Comparison of ENCODE assay signal across 10 cellular contexts in genomic region chr3:42376397-42376798, GRCh38. TPM values are rescaled to one million over a fixed set of nuclear protein-coding genes. Genes with fewer than 3 reads are reported as not detected.
DNase-seq lines count a peak whose midpoint lies in the region; ATAC-seq and TF ChIP-seq lines count a peak whose summit lies in the region.
"Had no signal": no experiment of that assay in that cellular context is flagged by ENCODE, and none has a peak within 500 bp of the region (broad histone marks: within the 10 kb centered on the region; RNA-seq: fewer than 3 reads in every experiment).

No MANE protein-coding gene starts in this region.

- ATAC-seq in left cardiac atrium: peak in 1 of 2 donors; percentile 78
- peak; percentile 98 for ATAC-seq in stimulated activated naive CD8-positive, alpha-beta T cell treated with anti-CD3 and anti-CD28 coated beads, Interleukin-15, amount 100 ng/mL, for 72 hours
- ATAC-seq in natural killer cell: no peak
- ATAC-seq in GM21786 (IDR thresholded peaks at IDR 0.05; ENCODE audit: unreplicated experiment): no peak
- ATAC-seq: naive thymus-derived CD4-positive, alpha-beta T cell had no signal

- H3K9me3 Mint-ChIP-seq in stimulated activated naive CD8-positive, alpha-beta T cell treated with anti-CD3 and anti-CD28 coated beads, Interleukin-15, amount 100 ng/mL, for 72 hours: no peaks in the 10 kb centered on the region
- H3K9me3 Mint-ChIP-seq in natural killer cell: no peaks in the 10 kb centered on the region
- H3K9me3 Mint-ChIP-seq: CD4-positive, alpha-beta T cell had no signal

- TF ChIP-seq CTCF in natural killer cell (IDR thresholded peaks at IDR 0.05): no peak

- no peak overlapping the region for H3K4me3 Mint-ChIP-seq in stimulated activated naive CD8-positive, alpha-beta T cell treated with anti-CD3 and anti-CD28 coated beads, Interleukin-15, amount 100 ng/mL, for 72 hours
- no peak overlapping the region for H3K4me3 Mint-ChIP-seq in natural killer cell
- H3K4me3 Mint-ChIP-seq: CD4-positive, alpha-beta T cell; naive thymus-derived CD4-positive, alpha-beta T cell had no signal

- intact Hi-C loops in left cardiac atrium (cut with DNase I): no loop called here
- intact Hi-C loops in natural killer cell (cut with micrococcal nuclease): no loop called here

- H3K27me3 Mint-ChIP-seq in stimulated activated naive CD8-positive, alpha-beta T cell treated with anti-CD3 and anti-CD28 coated beads, Interleukin-15, amount 100 ng/mL, for 72 hours: peaks cover 11% of the 10 kb centered on the region
- peaks cover 2 to 16% of the 10 kb centered on the region in 2 donors for H3K27me3 Mint-ChIP-seq in natural killer cell (ENCODE audit: low read depth in 2 of 2)
- H3K27me3 Mint-ChIP-seq: CD4-positive, alpha-beta T cell had no signal

- H3K4me1 Mint-ChIP-seq in stimulated activated naive CD8-positive, alpha-beta T cell treated with anti-CD3 and anti-CD28 coated beads, Interleukin-15, amount 100 ng/mL, for 72 hours: peaks cover 30% of the 10 kb centered on the region
- peaks cover 0 to 4% of the 10 kb centered on the region in 2 donors for H3K4me1 Mint-ChIP-seq in natural killer cell

- no peaks in the 10 kb centered on the region for H3K36me3 Mint-ChIP-seq in natural killer cell

- DNase-seq in activated CD4-positive, alpha-beta T cell treated with anti-CD3 and anti-CD28 coated beads for 48 hours: peak; percentile 85
- DNase-seq in activated CD4-positive, alpha-beta T cell treated with anti-CD3 and anti-CD28 coated beads, Interleukin-2, amount 50 U/mL, for 1 hour: no peak
- peak; percentile 75 for DNase-seq in activated CD8-positive, alpha-beta memory T cell treated with anti-CD3 and anti-CD28 coated beads, Interleukin-2, amount 50 U/mL, for 48 hours
- peak; percentile 41 for DNase-seq in left cardiac atrium
- peak; percentile 53 to 78 for DNase-seq in stimulated activated naive CD8-positive, alpha-beta T cell treated with anti-CD3 and anti-CD28 coated beads, Interleukin-15, amount 100 ng/mL, for 72 hours
- DNase-seq in natural killer cell: no peak
- DNase-seq in NCI-H748 treated with DMSO at 0.1 percent for 48 hours (lab: John Stamatoyannopoulos, UW): no peak

- no peak overlapping the region for H3K27ac Mint-ChIP-seq in stimulated activated naive CD8-positive, alpha-beta T cell treated with anti-CD3 and anti-CD28 coated beads, Interleukin-15, amount 100 ng/mL, for 72 hours
- no peak overlapping the region for H3K27ac Mint-ChIP-seq in natural killer cell
- H3K27ac Mint-ChIP-seq: CD4-positive, alpha-beta T cell; naive thymus-derived CD4-positive, alpha-beta T cell had no signal

RNA-seq across cellular contexts. Expression of gene LYZL4, which starts 34.0 kb away (rescaled TPM):
- total RNA-seq in left cardiac atrium (not detected), natural killer cell (not detected)
- total RNA-seq: CD4-positive, alpha-beta T cell; naive thymus-derived CD4-positive, alpha-beta T cell had no signal

Comparison
In these comparisons a context has a peak if more than half of its experiments do, and no peak if none do; other contexts are left out.
1. DNase-seq: peak in activated CD4-positive, alpha-beta T cell treated with anti-CD3 and anti-CD28 coated beads for 48 hours (single experiment), activated CD8-positive, alpha-beta memory T cell treated with anti-CD3 and anti-CD28 coated beads, Interleukin-2, amount 50 U/mL, for 48 hours (single experiment), left cardiac atrium (single experiment) and stimulated activated naive CD8-positive, alpha-beta T cell treated with anti-CD3 and anti-CD28 coated beads, Interleukin-15, amount 100 ng/mL, for 72 hours (2 of 2); none in activated CD4-positive, alpha-beta T cell treated with anti-CD3 and anti-CD28 coated beads, Interleukin-2, amount 50 U/mL, for 1 hour (single experiment), natural killer cell (single experiment) and NCI-H748 treated with DMSO at 0.1 percent for 48 hours (single experiment).